In the genomic region with DNA sequence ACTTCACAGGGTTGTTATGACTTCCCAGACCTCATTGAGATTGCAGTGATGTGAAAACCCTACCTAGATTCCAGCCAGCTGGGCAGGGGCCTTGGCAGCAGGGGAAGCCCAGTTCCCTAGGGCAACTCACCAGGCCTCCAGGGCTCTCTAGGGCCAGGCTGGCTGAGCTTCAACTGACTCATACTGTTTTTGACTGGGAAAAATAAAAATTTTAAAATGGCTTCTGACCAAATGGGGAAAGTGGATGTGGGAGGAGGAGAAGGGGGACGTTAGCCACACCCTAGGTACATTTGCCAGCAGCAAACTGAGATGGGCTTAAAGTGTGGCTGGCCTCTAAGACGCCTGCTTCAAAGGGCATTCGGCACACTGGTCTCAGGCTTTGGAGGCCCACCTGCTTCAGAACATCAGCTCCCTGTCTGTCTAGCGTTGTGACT, we compare ENCODE assay signal across 9 cellular contexts. TPM values are rescaled to one million over a fixed set of nuclear protein-coding genes. Genes with fewer than 3 reads are reported as not detected.
DNase-seq lines count a peak whose midpoint lies in the region; ATAC-seq, FAIRE-seq and TF ChIP-seq lines count a peak whose summit lies in the region.
"Had no signal": no experiment of that assay in that cellular context is flagged by ENCODE, and none has a peak within 500 bp of the region (broad histone marks: within the 10 kb centered on the region; RNA-seq: fewer than 3 reads in every experiment).

No MANE protein-coding gene starts in this region.

- WGBS in body of pancreas, 2 donors: 79 to 93% methylated on average over 4 of the region's 4 CpGs
- WGBS in pancreas, 2 donors: 85 to 94% methylated on average over 4 of the region's 4 CpGs

- H3K4me1 ChIP-seq in body of pancreas (peaks cover 21% of the 10 kb centered on the region), pancreas (peaks cover 0 to 4% (median 4%) of the 10 kb centered on the region in 3 donors)

- H3K4me3 ChIP-seq in body of pancreas (no peak overlapping the region), pancreas (no peak overlapping the region)

- FAIRE-seq in pancreas (lab: Jason Lieb, UNC): no peak

- H3K27ac ChIP-seq in body of pancreas (no peak overlapping the region), pancreas (no peak overlapping the region)

- DNase-seq in GM04504 (ENCODE audit: low read depth) (peak; percentile 72), body of pancreas (peak in 3 of 4 donors; percentile 19 to 35 (median 22)), pancreas (no peak), GM13977 (ENCODE audit: low spot score) (no peak), UCSD-AML1 (lab: John Stamatoyannopoulos, UW; ENCODE audit: unreplicated experiment) (no peak)
- DNase-seq in NK-92 treated with Interleukin-12 subunit alpha and Interleukin-12 subunit beta, amount 100 ng/mL, for 24 hours (lab: John Stamatoyannopoulos, UW): no peak
- DNase-seq: activated gamma-delta T cell treated with Interleukin-2 at 50 U/mL for 16 hours had no signal

- ATAC-seq in HG03045 (IDR thresholded peaks at IDR 0.05; ENCODE audit: unreplicated experiment) (peak; percentile 59), body of pancreas (no peak), pancreas (peak in 3 of 4 donors; percentile 54 to 73 (median 63)), HG02973 (IDR thresholded peaks at IDR 0.05; ENCODE audit: unreplicated experiment) (no peak)

- no peak for TF ChIP-seq POLR2A in body of pancreas (IDR thresholded peaks at IDR 0.05)

- H3K36me3 ChIP-seq in body of pancreas (replicated peaks in 1 of 2; ENCODE audit: insufficient read depth in 1 of 2, low read depth in 2 of 2) (no peaks in the 10 kb centered on the region), pancreas (no peaks in the 10 kb centered on the region)

- in situ Hi-C loops in GM13977 (cut with MboI; ENCODE audit: low pct_unique_long_range_greater_than_20kb, low sequenced_read_pairs, unreplicated experiment): no loop called here

- no peaks in the 10 kb centered on the region for H3K27me3 ChIP-seq in body of pancreas
- no peaks in the 10 kb centered on the region for H3K27me3 ChIP-seq in pancreas

- no peak for TF ChIP-seq CTCF in body of pancreas (IDR thresholded peaks at IDR 0.05)
- no peak for TF ChIP-seq CTCF in pancreas (IDR thresholded peaks at IDR 0.05)
- TF ChIP-seq CTCF in GM13977 (IDR thresholded peaks at IDR 0.05; ENCODE audit: extremely low read depth, insufficient read depth, missing control alignments): no peak

- intact Hi-C loops in body of pancreas (cut with DNase I) (no loop called here), pancreas (cut with DNase I) (no loop called here)

- H3K9me3 ChIP-seq in body of pancreas (no peaks in the 10 kb centered on the region), pancreas (no peaks in the 10 kb centered on the region)

RNA-seq across cellular contexts. Expression of a gene that starts 39.0 kb away (rescaled TPM):
- total RNA-seq in body of pancreas (10 to 100 TPM; 19.5 to 35.3 TPM), pancreas (10 to 100 TPM in 5 of 6 donors, 1 to 10 TPM in 1; 6.1 to 17.3 (median 13.9) TPM)
- 10 to 100 TPM in 1 of 2 donors, 1 to 10 TPM in 1; 9.5 to 11.0 TPM for polyA plus RNA-seq in pancreas

Comparison
In these comparisons a context has a peak if more than half of its experiments do, and no peak if none do; other contexts are left out.
1. DNase-seq: peak in GM04504 (single experiment) and body of pancreas (3 of 4); none in pancreas (0 of 6), NK-92 treated with Interleukin-12 subunit alpha and Interleukin-12 subunit beta, amount 100 ng/mL, for 24 hours (single experiment), GM13977 (single experiment) and UCSD-AML1 (single experiment).
2. ATAC-seq: peak in HG03045 (single experiment) and pancreas (3 of 4); none in body of pancreas (single experiment) and HG02973 (single experiment).